Comparison of ENCODE assay signal across 8 cellular contexts in genomic region chr20:33992145-33992922, GRCh38. TPM values are rescaled to one million over a fixed set of nuclear protein-coding genes. Genes with fewer than 3 reads are reported as not detected.
DNase-seq lines count a peak whose midpoint lies in the region; ATAC-seq, FAIRE-seq and TF ChIP-seq lines count a peak whose summit lies in the region.

No MANE protein-coding gene starts in this region.

- no peaks in the 10 kb centered on the region; the same call in 2 of the 3 replicates for H3K9me3 Mint-ChIP-seq in GM23338

- TF ChIP-seq CTCF in GM23338 (conservative IDR thresholded peaks at IDR 0.05; ENCODE audit: low read depth in 2 of 2) (no peak), esophagus muscularis mucosa (IDR thresholded peaks at IDR 0.05) (no peak), pancreas (IDR thresholded peaks at IDR 0.05) (no peak)

- H2AFZ ChIP-seq in GM23338 = no peak overlapping the region; the same call in 1 of the 2 replicates

- peak overlapping the region; percentile 100 for H3K4me3 ChIP-seq in GM23338
- peak overlapping the region; percentile 89 to 96 (median 94) for H3K4me3 ChIP-seq in esophagus muscularis mucosa
- peak overlapping the region; percentile 32 to 92 (median 58) for H3K4me3 ChIP-seq in pancreas

- no peaks in the 10 kb centered on the region for H3K9me3 ChIP-seq in esophagus muscularis mucosa
- H3K9me3 ChIP-seq in pancreas = no peaks in the 10 kb centered on the region

- H3K9me2 ChIP-seq in GM23338 (ENCODE audit: insufficient read depth) = no peaks in the 10 kb centered on the region; the same call in 1 of the 2 replicates

- TF ChIP-seq POLR2A in esophagus muscularis mucosa (IDR thresholded peaks at IDR 0.05; ENCODE audit: low read depth) = no peak

- H3K27me3 Mint-ChIP-seq in GM23338 (ENCODE audit: insufficient read depth, low read depth, poor library complexity) = peaks cover 10% of the 10 kb centered on the region

- peak overlapping the region; percentile 90 for H3K4me2 ChIP-seq in GM23338

- WGBS in esophagus muscularis mucosa = 49% methylated on average over 20 of the region's 20 CpGs
- 26 to 31% methylated on average over 20 of the region's 20 CpGs for WGBS in pancreas, 2 donors

- peak overlapping the region; percentile 89 for H3K27ac ChIP-seq in GM23338 (ENCODE audit: low read depth)
- H3K27ac ChIP-seq in esophagus muscularis mucosa (replicated peaks in 1 of 4) = peak overlapping the region; percentile 98 to 99 (median 99)
- peak overlapping the region; percentile 47 to 80 (median 73) for H3K27ac ChIP-seq in pancreas

- H3K27ac Mint-ChIP-seq in GM23338 = peak overlapping the region; percentile 98

- peaks cover 27% of the 10 kb centered on the region for H3K4me1 Mint-ChIP-seq in GM23338

- peak overlapping the region; percentile 96 for H3K4me3 Mint-ChIP-seq in GM23338

- TF ChIP-seq EP300 in esophagus muscularis mucosa (IDR thresholded peaks at IDR 0.05) = no peak

- no peak for ATAC-seq in GM23338
- ATAC-seq in pancreas = peak in 1 of 4 donors; percentile 0
- ATAC-seq in GM18873 (IDR thresholded peaks at IDR 0.05; ENCODE audit: low FRiP score, unreplicated experiment) = no peak

- peaks cover 34% of the 10 kb centered on the region for H3K4me1 ChIP-seq in GM23338 (ENCODE audit: insufficient read depth)
- H3K4me1 ChIP-seq in esophagus muscularis mucosa = peaks cover 32 to 44% (median 40%) of the 10 kb centered on the region in 4 donors
- H3K4me1 ChIP-seq in pancreas = peaks cover 21 to 38% (median 35%) of the 10 kb centered on the region in 3 donors

- H3K79me2 ChIP-seq in GM23338 (replicated peaks; ENCODE audit: insufficient read depth) = peaks cover 53% of the 10 kb centered on the region

- DNase-seq in GM23338 (ENCODE audit: low spot score) = peak; percentile 32
- peak; percentile 15 for DNase-seq in RPMI8226
- no peak for DNase-seq in esophagus muscularis mucosa (ENCODE audit: extremely low spot score)
- peak in 1 of 6 donors; percentile 12 for DNase-seq in pancreas
- DNase-seq in OCI-M1 (lab: John Stamatoyannopoulos, UW) = no peak
- DNase-seq in SHP77 (lab: John Stamatoyannopoulos, UW) = no peak
- no peak for DNase-seq in T-helper 9 cell

- intact Hi-C loops in esophagus muscularis mucosa (cut with DNase I) (loop anchor here (5.0 kb wide), 1 partner anchor 75 kb away; no protein-coding TSS in a partner anchor), pancreas (cut with DNase I) (no loop called here)

- FAIRE-seq in pancreas (lab: Jason Lieb, UNC) = no peak

- no peaks in the 10 kb centered on the region for H3K27me3 ChIP-seq in GM23338 (ENCODE audit: insufficient read depth)
- H3K27me3 ChIP-seq in esophagus muscularis mucosa = no peaks in the 10 kb centered on the region
- H3K27me3 ChIP-seq in pancreas = no peaks in the 10 kb centered on the region

- H4K20me1 ChIP-seq in GM23338 (replicated peaks; ENCODE audit: insufficient read depth) = peaks cover 27% of the 10 kb centered on the region

- H3K36me3 ChIP-seq in GM23338 (ENCODE audit: insufficient read depth) (no peaks in the 10 kb centered on the region), esophagus muscularis mucosa (no peaks in the 10 kb centered on the region), pancreas (no peaks in the 10 kb centered on the region)

- 0 out of 2 replicates have a peak, but pooled peaks cover 4% of the 10 kb centered on the region for H3F3A ChIP-seq in GM23338 (replicated peaks; ENCODE audit: low read depth)

- peaks cover 13% of the 10 kb centered on the region for H3K36me3 Mint-ChIP-seq in GM23338 (ENCODE audit: low read depth)

TF ChIP-seq in GM23338, 12 proteins besides CTCF, POLR2A, EP300 and RAD21 (continues in another document):
- no peak for TF ChIP-seq ZNF331 (CRISPR knock-in tag; IDR thresholded peaks at IDR 0.05; ENCODE audit: low read depth)
- no peak for TF ChIP-seq ZNF114 (CRISPR knock-in tag; IDR thresholded peaks at IDR 0.05)
- no peak for TF ChIP-seq NANOG (IDR thresholded peaks at IDR 0.05; ENCODE audit: borderline replicate concordance)
- TF ChIP-seq ETS1 (IDR thresholded peaks at IDR 0.05) = no peak
- TF ChIP-seq REST (IDR thresholded peaks at IDR 0.05; ENCODE audit: unreplicated experiment) = no peak
- no peak for TF ChIP-seq EZH2phosphoT487 (IDR thresholded peaks at IDR 0.05; ENCODE audit: unreplicated experiment)
- no peak for TF ChIP-seq POLR2AphosphoS5 (IDR thresholded peaks at IDR 0.05; ENCODE audit: low read depth)
- no peak for TF ChIP-seq CREB1 (CRISPR knock-in tag; IDR thresholded peaks at IDR 0.05; ENCODE audit: low read depth)
- TF ChIP-seq JUNB (IDR thresholded peaks at IDR 0.05; ENCODE audit: unreplicated experiment) = no peak
- TF ChIP-seq EZH2 (IDR thresholded peaks at IDR 0.05; ENCODE audit: low read depth, unreplicated experiment) = no peak

RNA-seq across cellular contexts. Expression of gene RALY, which starts 1.4 kb away (rescaled TPM):
- total RNA-seq in GM23338 (2014; rRNA removed; shearing (Covaris generic)) = 161 and 167 TPM in 2 replicates
- polyA plus RNA-seq in GM23338 (2016; fragmentation: Nextera tagmentation; extraction: Ambion mirVana) (137 and 144 TPM in 2 replicates), pancreas (10 to 100 TPM; 57.9 to 60.4 TPM)
- total RNA-seq in esophagus muscularis mucosa (100 to 1,000 TPM; 114 to 121 (median 117) TPM), pancreas (10 to 100 TPM; 30.0 to 58.5 (median 40.5) TPM)

Comparison
In these comparisons a context has a peak if more than half of its experiments do, and no peak if none do; other contexts are left out.
1. DNase-seq: peak in GM23338 (single experiment) and RPMI8226 (single experiment); none in esophagus muscularis mucosa (single experiment), OCI-M1 (single experiment), SHP77 (0 of 2) and T-helper 9 cell (single experiment).
2. Peak in every context shown above with its lines, with median percentiles within 50 percentile points of each other: H3K27ac ChIP-seq and H3K4me3 ChIP-seq.